ENCODE assay signal across 8 cellular contexts in genomic region chr12:96035283-96036236, GRCh38. TPM values are rescaled to one million over a fixed set of nuclear protein-coding genes. Genes with fewer than 3 reads are reported as not detected.
A peak's percentile ranks its signal among the peaks of the same experiment; 100 is the strongest.
DNase-seq lines count a peak whose midpoint lies in the region; ATAC-seq and TF ChIP-seq lines count a peak whose summit lies in the region.

TSS of gene LTA4H (minus strand) at chr12:96035587. CDS start at chr12:96035519, 68 bp downstream.

- no peaks in the 10 kb centered on the region for H3K27me3 Mint-ChIP-seq in activated naive CD4-positive, alpha-beta T cell treated with anti-CD3 and anti-CD28 coated beads for 36 hours (ENCODE audit: low read depth)

- peak within 1 kb of the TSS; percentile 78 for H3K27ac ChIP-seq in suprapubic skin

- peaks cover 19% of the 10 kb centered on the region for H3K4me1 Mint-ChIP-seq in activated naive CD4-positive, alpha-beta T cell treated with anti-CD3 and anti-CD28 coated beads for 36 hours (ENCODE audit: low read depth)

- TF ChIP-seq CTCF in GM06990 (IDR thresholded peaks at IDR 0.05; ENCODE audit: insufficient read depth, low read length, poor library complexity, severe bottlenecking) = no peak
- TF ChIP-seq CTCF in NB4 (IDR thresholded peaks at IDR 0.05; ENCODE audit: low read depth, low read length) = no peak
- TF ChIP-seq CTCF in suprapubic skin (IDR thresholded peaks at IDR 0.05) = no peak

- no peak for TF ChIP-seq EP300 in suprapubic skin (IDR thresholded peaks at IDR 0.05)

- H3K9me3 ChIP-seq in suprapubic skin = no peaks in the 10 kb centered on the region

- H3K27ac Mint-ChIP-seq in activated naive CD4-positive, alpha-beta T cell treated with anti-CD3 and anti-CD28 coated beads for 36 hours = no peak within 1 kb of the TSS

- H3K27me3 ChIP-seq in GM06990 (replicated peaks; ENCODE audit: control insufficient read depth, insufficient read depth, low read length) (no peaks in the 10 kb centered on the region), suprapubic skin (no peaks in the 10 kb centered on the region)

- H3K36me3 Mint-ChIP-seq in activated naive CD4-positive, alpha-beta T cell treated with anti-CD3 and anti-CD28 coated beads for 36 hours (ENCODE audit: low read depth) = no peaks in the 10 kb centered on the region

- DNase-seq in GM06990 (ENCODE audit: extremely low read depth, insufficient read length) = peak; percentile 92
- DNase-seq in NB4 (ENCODE audit: low read depth) = peak; percentile 100
- peak; percentile 100 for DNase-seq in SK-N-DZ (ENCODE audit: low spot score)
- DNase-seq in activated naive CD4-positive, alpha-beta T cell treated with anti-CD3 and anti-CD28 coated beads for 36 hours = peak; percentile 98
- peak; percentile 98 for DNase-seq in globus pallidus (ENCODE audit: low spot score)
- DNase-seq in nucleus accumbens (lab: John Stamatoyannopoulos, UW) = peak; percentile 81 to 99 (median 95)
- DNase-seq in suprapubic skin (ENCODE audit: low spot score in 2 of 2) = peak; percentile 98

- CTCF ChIA-PET in activated naive CD4-positive, alpha-beta T cell treated with anti-CD3 and anti-CD28 coated beads for 36 hours (lab: Charles Lee) = interaction anchor here (0.6 to 1.3 kb wide), 7 partner anchors 22 to 817 kb away, joined by 3 to 6 read pairs (median 3); no protein-coding TSS in a partner anchor

- H3K4me3 ChIP-seq in GM06990 (replicated peaks; ENCODE audit: low read depth, low read length) = peak within 1 kb of the TSS; percentile 86
- H3K4me3 ChIP-seq in NB4 (ENCODE audit: low read depth, low read length) = peak within 1 kb of the TSS; percentile 87
- peak within 1 kb of the TSS; percentile 94 for H3K4me3 ChIP-seq in suprapubic skin

- intact Hi-C loops in activated naive CD4-positive, alpha-beta T cell treated with anti-CD3 and anti-CD28 coated beads for 36 hours (cut with micrococcal nuclease) = loop anchor here (1.0 to 2.0 kb wide), 15 partner anchors 12 to 871 kb away; partner anchors contain the start of genes AMDHD1, CFAP54, FGD6 and NEDD1

- H3K4me1 ChIP-seq in suprapubic skin = peaks cover 25% of the 10 kb centered on the region

- TF ChIP-seq POLR2A in NB4 (IDR thresholded peaks at IDR 0.05; ENCODE audit: extremely low read depth, insufficient read length) = peak; percentile 66
- no peak for TF ChIP-seq POLR2A in suprapubic skin (IDR thresholded peaks at IDR 0.05)

- peak; percentile 91 for ATAC-seq in HG02571 (IDR thresholded peaks at IDR 0.05; ENCODE audit: unreplicated experiment)

- no peaks in the 10 kb centered on the region for H3K36me3 ChIP-seq in GM06990 (ENCODE audit: control insufficient read depth, insufficient read depth, low read length)
- no peaks in the 10 kb centered on the region for H3K36me3 ChIP-seq in suprapubic skin

- no peak within 1 kb of the TSS for H3K4me3 Mint-ChIP-seq in activated naive CD4-positive, alpha-beta T cell treated with anti-CD3 and anti-CD28 coated beads for 36 hours

- no peaks in the 10 kb centered on the region for H3K9me3 Mint-ChIP-seq in activated naive CD4-positive, alpha-beta T cell treated with anti-CD3 and anti-CD28 coated beads for 36 hours

- WGBS in suprapubic skin = under 1% methylated on average over 50 of the region's 55 CpGs

RNA-seq across cellular contexts. Expression of gene LTA4H, which starts in this region (rescaled TPM):
- polyA plus RNA-seq in SK-N-DZ (2014; cell fraction: cytosol; rRNA removed) = 93.9 and 94.6 TPM in 2 replicates
- polyA plus RNA-seq in SK-N-DZ (2014; cell fraction: nucleus; rRNA removed) = 75.9 and 82.5 TPM in 2 replicates
- 100 to 1,000 TPM; 125 TPM for total RNA-seq in activated naive CD4-positive, alpha-beta T cell treated with anti-CD3 and anti-CD28 coated beads for 36 hours
- total RNA-seq in suprapubic skin = 10 to 100 TPM; 61.8 to 89.7 (median 80.1) TPM

Comparison
In these comparisons a context has a peak if more than half of its experiments do, and no peak if none do; other contexts are left out.
1. Peak in every context shown above with its lines: DNase-seq, ATAC-seq, H3K4me3 ChIP-seq and H3K27ac ChIP-seq.